In the genomic region with DNA sequence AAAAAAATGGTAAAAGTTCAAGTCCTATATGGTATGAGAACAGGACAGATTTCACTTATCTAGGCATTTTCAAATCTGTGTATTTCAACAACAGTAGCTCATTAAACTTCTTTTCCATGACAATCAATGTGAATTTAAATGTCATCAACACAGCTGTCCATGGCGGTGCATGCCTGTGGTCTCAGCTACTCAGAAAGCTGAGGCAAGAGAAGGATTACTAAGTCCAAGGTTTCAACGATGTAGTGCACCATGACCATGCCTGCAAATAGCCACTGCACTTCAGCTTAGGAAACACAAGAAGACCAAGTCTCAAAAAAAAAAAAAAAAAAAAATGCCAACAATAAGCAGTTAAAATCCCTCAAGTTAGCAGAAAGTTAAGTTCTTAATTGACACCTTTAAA, we compare ENCODE assay signal across 16 cellular contexts.
DNase-seq lines count a peak whose midpoint lies in the region; ATAC-seq lines count a peak whose summit lies in the region.
"Had no signal": no experiment of that assay in that cellular context is flagged by ENCODE, and none has a peak within 500 bp of the region (broad histone marks: within the 10 kb centered on the region; RNA-seq: fewer than 3 reads in every experiment).

No MANE protein-coding gene starts in this region.

- peak overlapping the region; percentile 77 for H2AK5ac ChIP-seq in mesenchymal stem cell (ENCODE audit: low read length, severe bottlenecking)

- H3K4me2 ChIP-seq in mesenchymal stem cell (ENCODE audit: low read length, poor library complexity, severe bottlenecking), result no peak overlapping the region

- no peaks in the 10 kb centered on the region for H3K4me1 ChIP-seq in mesenchymal stem cell (ENCODE audit: control insufficient read depth, insufficient read depth, low read depth, low read length)

- ATAC-seq in esophagus mucosa (no peak), GM21737 (IDR thresholded peaks at IDR 0.05; ENCODE audit: unreplicated experiment) (no peak), HG02973 (IDR thresholded peaks at IDR 0.05; ENCODE audit: unreplicated experiment) (no peak)
- ATAC-seq: HCT116, K562 had no signal

- no peak overlapping the region for H4K8ac ChIP-seq in mesenchymal stem cell (ENCODE audit: low read length)

- no peaks in the 10 kb centered on the region for H3K79me1 ChIP-seq in mesenchymal stem cell (replicated peaks; ENCODE audit: low read length, poor library complexity, severe bottlenecking)

- peak overlapping the region; percentile 98 for H3K27ac ChIP-seq in mesenchymal stem cell (ENCODE audit: low read length, poor library complexity, severe bottlenecking)
- H3K27ac ChIP-seq: HL-60, SK-N-MC had no signal

- H2BK120ac ChIP-seq in mesenchymal stem cell (ENCODE audit: low read depth, low read length), result no peak overlapping the region

- no peak overlapping the region for H3K9ac ChIP-seq in mesenchymal stem cell (ENCODE audit: low read length)

- no peaks in the 10 kb centered on the region for H3K27me3 ChIP-seq in mesenchymal stem cell (ENCODE audit: control insufficient read depth in 1 of 2, insufficient read depth in 1 of 2, low read length in 2 of 2)

- no peak overlapping the region for H3K23ac ChIP-seq in mesenchymal stem cell (ENCODE audit: low read length in 2 of 2)

- WGBS in mesenchymal stem cell, result 75% methylated on average over 2 of the region's 2 CpGs

- H2BK15ac ChIP-seq in mesenchymal stem cell (ENCODE audit: low read depth, poor library complexity, severe bottlenecking), result no peak overlapping the region

- no peak overlapping the region for H4K91ac ChIP-seq in mesenchymal stem cell (ENCODE audit: low read length)

- H2BK5ac ChIP-seq in mesenchymal stem cell (ENCODE audit: low read depth, low read length, poor library complexity, severe bottlenecking), result no peak overlapping the region

- no peak overlapping the region for H2BK12ac ChIP-seq in mesenchymal stem cell (ENCODE audit: low read length in 2 of 2)

- peak; percentile 59 for DNase-seq in HCEC 1CT
- peak; percentile 38 for DNase-seq in astrocyte of the hippocampus (ENCODE audit: low read depth, low spot score)
- DNase-seq in mesenchymal stem cell, result peak; percentile 51
- no peak for DNase-seq in NOMO-1 treated with dmso at 0.1 percent for 144 hours (lab: John Stamatoyannopoulos, UW; ENCODE audit: unreplicated experiment)
- DNase-seq: Calu3; CD4-positive, alpha-beta memory T cell; DMS53; NCI-H1092 treated with DMSO at 0.1 percent for 48 hours; NCI-H524 had no signal

- no peak overlapping the region for H3K4ac ChIP-seq in mesenchymal stem cell (ENCODE audit: low read depth in 1 of 2, low read length in 2 of 2)

- H3K9me3 ChIP-seq in mesenchymal stem cell (ENCODE audit: control insufficient read depth, low read length), result peaks cover 5% of the 10 kb centered on the region

- no peak overlapping the region for H2AFZ ChIP-seq in mesenchymal stem cell (ENCODE audit: low read depth, low read length)

- no peak overlapping the region for H3K4me3 ChIP-seq in mesenchymal stem cell (ENCODE audit: insufficient read depth in 1 of 2, low read depth in 1 of 2, low read length in 2 of 2)
- H3K4me3 ChIP-seq: K562, SK-N-MC had no signal

- H3K36me3 ChIP-seq in mesenchymal stem cell (ENCODE audit: control insufficient read depth in 1 of 2, insufficient read depth in 2 of 2, low read depth in 1 of 2, low read length in 2 of 2), result no peaks in the 10 kb centered on the region

- H3K14ac ChIP-seq in mesenchymal stem cell (ENCODE audit: low read length in 2 of 2), result no peak overlapping the region

- no peak overlapping the region for H3K18ac ChIP-seq in mesenchymal stem cell (ENCODE audit: low read depth in 1 of 2, low read length in 2 of 2)
